19 cellular contexts compared by ENCODE assay signal in the genomic region with DNA sequence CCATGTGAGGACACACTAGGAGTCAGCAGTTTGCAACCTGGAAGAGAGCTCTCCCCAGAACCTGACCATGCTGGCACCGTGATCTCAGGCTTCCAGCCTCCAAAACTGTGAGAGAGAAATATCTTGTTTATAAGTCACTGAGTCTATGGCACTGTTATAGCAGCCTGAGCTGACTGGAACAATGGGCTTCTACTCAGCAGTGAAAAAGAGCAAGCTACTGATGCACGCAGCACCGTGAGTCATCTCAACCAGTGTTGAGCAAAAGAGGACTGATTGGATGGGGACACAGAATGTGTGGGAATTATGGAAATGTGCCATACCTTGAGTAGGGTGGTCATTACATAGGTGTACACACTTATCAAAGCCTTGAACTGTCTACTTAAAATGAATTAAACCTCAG.
"Had no signal": no experiment of that assay in that cellular context is flagged by ENCODE, and none has a peak within 500 bp of the region (broad histone marks: within the 10 kb centered on the region; RNA-seq: fewer than 3 reads in every experiment).

No MANE protein-coding gene starts in this region.

- DNase-seq: activated CD4-positive, alpha-beta memory T cell treated with anti-CD3 and anti-CD28 coated beads for 36 hours; activated CD4-positive, alpha-beta T cell treated with anti-CD3 and anti-CD28 coated beads for 36 hours; activated gamma-delta T cell treated with Interleukin-2 at 50 U/mL for 16 hours; activated naive CD8-positive, alpha-beta T cell treated with anti-CD3 and anti-CD28 coated beads, Interleukin-2, amount 10 ng/mL, durations not matched to agents 7 days and 5 days; gastrocnemius medialis; heart left ventricle; left lung; mucosa of descending colon; naive thymus-derived CD4-positive, alpha-beta T cell; retina; T-helper 1 cell; thyroid gland; uterus; WERI-Rb-1 had no signal

- H3K4me3 ChIP-seq: cardiac muscle cell, gastrocnemius medialis, heart left ventricle, left lung, mucosa of descending colon, thyroid gland, uterus had no signal

- H3K27me3 ChIP-seq: cardiac muscle cell, gastrocnemius medialis, heart left ventricle, left lung, thyroid gland, uterus had no signal

- H3K27ac Mint-ChIP-seq: activated CD4-positive, alpha-beta memory T cell treated with anti-CD3 and anti-CD28 coated beads for 36 hours; activated CD4-positive, alpha-beta T cell treated with anti-CD3 and anti-CD28 coated beads for 36 hours; activated naive CD8-positive, alpha-beta T cell treated with anti-CD3 and anti-CD28 coated beads, Interleukin-2, amount 10 ng/mL, durations not matched to agents 7 days and 5 days; memory B cell; naive thymus-derived CD4-positive, alpha-beta T cell; stimulated activated effector memory CD8-positive, alpha-beta T cell treated with anti-CD3 and anti-CD28 coated beads, Interleukin-12 subunit alpha, Interleukin-12 subunit beta, amount 100 ng/mL, for 72 hours had no signal

- H3K36me3 Mint-ChIP-seq: activated CD4-positive, alpha-beta memory T cell treated with anti-CD3 and anti-CD28 coated beads for 36 hours; memory B cell; stimulated activated effector memory CD8-positive, alpha-beta T cell treated with anti-CD3 and anti-CD28 coated beads, Interleukin-12 subunit alpha, Interleukin-12 subunit beta, amount 100 ng/mL, for 72 hours had no signal

- H3K36me3 ChIP-seq: cardiac muscle cell, gastrocnemius medialis, heart left ventricle, left lung, thyroid gland, uterus, WERI-Rb-1 had no signal

- H3K27ac ChIP-seq: cardiac muscle cell, gastrocnemius medialis, left lung, thyroid gland, uterus, WERI-Rb-1 had no signal

- H3K9me3 ChIP-seq: gastrocnemius medialis, heart left ventricle, left lung, mucosa of descending colon, thyroid gland, uterus had no signal

- ATAC-seq: activated CD4-positive, alpha-beta T cell treated with anti-CD3 and anti-CD28 coated beads for 36 hours; gastrocnemius medialis; left lung; mucosa of descending colon; naive thymus-derived CD4-positive, alpha-beta T cell; SK-N-SH treated with all-trans-retinoic acid at 6 μM for 48 hours; stimulated activated effector memory CD8-positive, alpha-beta T cell treated with anti-CD3 and anti-CD28 coated beads, Interleukin-12 subunit alpha, Interleukin-12 subunit beta, amount 100 ng/mL, for 72 hours had no signal

- H3K27me3 Mint-ChIP-seq: activated CD4-positive, alpha-beta memory T cell treated with anti-CD3 and anti-CD28 coated beads for 36 hours; activated CD4-positive, alpha-beta T cell treated with anti-CD3 and anti-CD28 coated beads for 36 hours; naive thymus-derived CD4-positive, alpha-beta T cell had no signal

- H3K4me1 ChIP-seq: gastrocnemius medialis, left lung, thyroid gland, uterus had no signal

- H3K9me3 Mint-ChIP-seq: activated CD4-positive, alpha-beta memory T cell treated with anti-CD3 and anti-CD28 coated beads for 36 hours; stimulated activated effector memory CD8-positive, alpha-beta T cell treated with anti-CD3 and anti-CD28 coated beads, Interleukin-12 subunit alpha, Interleukin-12 subunit beta, amount 100 ng/mL, for 72 hours had no signal

- FAIRE-seq: islet of Langerhans had no signal

- H3K4me3 Mint-ChIP-seq: activated CD4-positive, alpha-beta memory T cell treated with anti-CD3 and anti-CD28 coated beads for 36 hours; activated CD4-positive, alpha-beta T cell treated with anti-CD3 and anti-CD28 coated beads for 36 hours; activated naive CD8-positive, alpha-beta T cell treated with anti-CD3 and anti-CD28 coated beads, Interleukin-2, amount 10 ng/mL, durations not matched to agents 7 days and 5 days; memory B cell; naive thymus-derived CD4-positive, alpha-beta T cell; stimulated activated effector memory CD8-positive, alpha-beta T cell treated with anti-CD3 and anti-CD28 coated beads, Interleukin-12 subunit alpha, Interleukin-12 subunit beta, amount 100 ng/mL, for 72 hours had no signal
